ENCODE assay signal across 8 cellular contexts in the genomic region with DNA sequence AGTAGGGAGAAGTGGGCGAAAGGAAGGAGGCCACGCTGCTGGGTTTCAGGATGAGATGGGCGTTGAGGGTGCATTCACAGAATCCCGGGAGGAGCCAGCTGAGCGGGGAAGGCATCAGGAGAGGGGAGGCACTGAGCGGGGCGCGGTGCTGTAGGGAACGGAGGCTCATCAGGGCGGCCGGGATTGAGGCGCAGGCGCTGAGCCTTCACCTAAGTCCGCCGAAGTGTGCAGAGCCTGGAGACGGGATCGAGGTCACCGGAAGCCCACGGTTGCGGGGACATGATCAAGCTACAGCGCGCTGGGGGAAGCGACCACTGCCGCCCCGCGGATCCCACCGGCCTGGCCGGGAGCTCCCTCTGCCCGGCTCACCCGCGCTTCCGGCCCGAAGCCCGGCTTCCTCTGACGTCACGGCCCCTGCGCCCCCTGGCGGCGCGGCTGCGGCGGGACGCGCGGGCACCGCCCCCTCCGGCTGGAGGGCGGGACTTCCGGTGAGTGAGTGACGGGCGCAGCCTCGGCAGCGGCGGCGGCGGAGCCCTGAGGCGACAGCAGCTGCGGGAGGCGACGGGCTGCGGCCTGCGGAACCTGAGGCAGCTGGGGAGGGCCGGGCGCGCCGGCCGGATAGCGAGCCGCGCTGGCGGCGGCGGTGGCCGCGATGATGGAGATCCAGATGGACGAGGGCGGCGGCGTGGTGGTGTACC. TPM values are rescaled to one million over a fixed set of nuclear protein-coding genes. Genes with fewer than 3 reads are reported as not detected.
A peak's percentile ranks its signal among the peaks of the same experiment; 100 is the strongest.
DNase-seq lines count a peak whose midpoint lies in the region; TF ChIP-seq lines count a peak whose summit lies in the region.

MAPK8IP3 (plus strand) TSS at position 508 of the 698 bp plus-strand sequence; CDS start at position 653, 145 bp downstream.

- H3K36me3 ChIP-seq in HAP-1 (replicated peaks) (peaks cover 25% of the 10 kb centered on the region), MG63 (peaks cover 40% of the 10 kb centered on the region), SJCRH30 (peaks cover 8% of the 10 kb centered on the region), neutrophil (no peaks in the 10 kb centered on the region)

- peak; percentile 37 for DNase-seq in GF-D8 (lab: John Stamatoyannopoulos, UW)
- DNase-seq in HAP-1 (ENCODE audit: low spot score in 2 of 2), result peak; percentile 81 to 91
- peak; percentile 86 for DNase-seq in MG63
- DNase-seq in SJCRH30, result peak; percentile 86 to 91
- peak; percentile 92 for DNase-seq in activated gamma-delta T cell treated with anti-CD3 and anti-CD28 coated beads, Interleukin-2, amount 50 U/mL, for 16 hours (ENCODE audit: low read depth)
- peak; percentile 84 for DNase-seq in foreskin melanocyte

- H3K9me3 ChIP-seq in HAP-1, result no peaks in the 10 kb centered on the region
- no peaks in the 10 kb centered on the region for H3K9me3 ChIP-seq in MG63
- no peaks in the 10 kb centered on the region for H3K9me3 ChIP-seq in SJCRH30 (replicated peaks)
- H3K9me3 ChIP-seq in neutrophil, result no peaks in the 10 kb centered on the region

- H3K4me1 ChIP-seq in HAP-1 (peaks cover 10% of the 10 kb centered on the region), SJCRH30 (peaks cover 4% of the 10 kb centered on the region; the same call in 1 of the 2 replicates), neutrophil (ENCODE audit: control insufficient read depth in 1 of 2, insufficient read depth in 1 of 2, low read depth in 1 of 2, low read length in 1 of 2) (peaks cover 23 to 31% of the 10 kb centered on the region in 2 experiments)

- H3K27ac ChIP-seq in SJCRH30 (peak within 1 kb of the TSS; percentile 88), neutrophil (peak within 1 kb of the TSS; percentile 95)

- in situ Hi-C loops in HAP-1 (cut with MboI; ENCODE audit: low sequenced_read_pairs), result loop anchor here (5.0 kb wide), 1 partner anchor 66 kb away; the partner anchor contains the start of genes EME2, MRPS34 and NME3

- peak; percentile 100 for TF ChIP-seq CTCF in neutrophil (IDR thresholded peaks at IDR 0.05)
- no peak for TF ChIP-seq CTCF in subcutaneous adipose tissue (IDR thresholded peaks at IDR 0.05; ENCODE audit: low read depth)

- H3K4me3 ChIP-seq in HAP-1 (peak within 1 kb of the TSS; percentile 82), MG63 (peak within 1 kb of the TSS; percentile 74), SJCRH30 (peak within 1 kb of the TSS; percentile 85), neutrophil (ENCODE audit: low read depth in 1 of 2, low read length in 1 of 2) (peak within 1 kb of the TSS; percentile 95 to 97)

- no peaks in the 10 kb centered on the region for H3K27me3 ChIP-seq in HAP-1 (ENCODE audit: low read depth)
- no peaks in the 10 kb centered on the region for H3K27me3 ChIP-seq in MG63
- H3K27me3 ChIP-seq in SJCRH30, result no peaks in the 10 kb centered on the region
- H3K27me3 ChIP-seq in neutrophil, result no peaks in the 10 kb centered on the region

RNA-seq across cellular contexts. Expression of gene MAPK8IP3, which starts in this region (rescaled TPM):
- total RNA-seq in MG63 (2014; rRNA removed; shearing (Covaris generic); ENCODE audit: low replicate concordance), result 13.4 and 31.1 TPM in 2 replicates
- total RNA-seq in SJCRH30 (2014; rRNA removed; shearing (Covaris generic)), result 24.7 and 34.7 TPM in 2 replicates
- total RNA-seq in subcutaneous adipose tissue, result 10 to 100 TPM; 15.8 to 92.1 (median 39.0) TPM

Comparison
In these comparisons a context has a peak if more than half of its experiments do, and no peak if none do; other contexts are left out.
1. Peak in every context shown above with its lines: DNase-seq, H3K4me3 ChIP-seq and H3K27ac ChIP-seq.
2. DNase-seq: peak in every context shown above with its lines; median percentile 92 in activated gamma-delta T cell treated with anti-CD3 and anti-CD28 coated beads, Interleukin-2, amount 50 U/mL, for 16 hours; 88 in SJCRH30; 86 in HAP-1; 86 in MG63; 84 in foreskin melanocyte; 37 in GF-D8.